In genomic region chr17:178292-179065, GRCh38 we compare ENCODE assay signal across 34 cellular contexts. TPM values are rescaled to one million over a fixed set of nuclear protein-coding genes. Genes with fewer than 3 reads are reported as not detected.
DNase-seq lines count a peak whose midpoint lies in the region; ATAC-seq and TF ChIP-seq lines count a peak whose summit lies in the region.
"Had no signal": no experiment of that assay in that cellular context is flagged by ENCODE, and none has a peak within 500 bp of the region (broad histone marks: within the 10 kb centered on the region; RNA-seq: fewer than 3 reads in every experiment).

No MANE protein-coding gene starts in this region.

- intact Hi-C loops in heart right ventricle (cut with DNase I) = loop anchor here in 1 of 10 donors (5.0 kb wide), 1 partner anchor 209 kb away; no protein-coding TSS in a partner anchor
- intact Hi-C loops in Right ventricle myocardium inferior (cut with DNase I) = no loop called here
- intact Hi-C loops in esophagus squamous epithelium (cut with DNase I) = no loop called here
- intact Hi-C loops in psoas muscle (cut with DNase I) = no loop called here

- no peak for DNase-seq in heart right ventricle
- DNase-seq in Right ventricle myocardium inferior (ENCODE audit: missing footprints) = no peak
- peak; percentile 81 for DNase-seq in NCI-H524 treated with DMSO at 0.1 percent for 48 hours (lab: John Stamatoyannopoulos, UW)
- DNase-seq in esophagus squamous epithelium (lab: John Stamatoyannopoulos, UW) = no peak
- peak; percentile 0 to 41 for DNase-seq in psoas muscle
- DNase-seq in kidney tubule cell (ENCODE audit: low spot score) = no peak
- no peak for DNase-seq in 8988T
- DNase-seq: ACHN; activated CD4-positive, alpha-beta T cell treated with anti-CD3 and anti-CD28 coated beads, Interleukin-2, amount 50 U/mL, for 48 hours; activated CD8-positive, alpha-beta memory T cell treated with anti-CD3 and anti-CD28 coated beads, Interleukin-2, amount 50 U/mL, for 48 hours; aorta; Caco-2; central memory CD4-positive, alpha-beta T cell; H7; IMR-90; kidney glomerular epithelial cell; NCI-H1105; NCI-H2107; NCI-H526; small intestine; SW 1271 had no signal

- 64 to 72% methylated on average over 12 of the region's 12 CpGs for WGBS in heart right ventricle, 2 donors
- WGBS in esophagus squamous epithelium, 2 donors = 75 to 87% methylated on average over 4 to 10 of the region's 12 CpGs
- 79 to 81% (median 79%) methylated on average over 12 of the region's 12 CpGs for whole genome bisulfite sequencing in psoas muscle, 3 donors

- ATAC-seq in heart right ventricle (no peak), Right ventricle myocardium inferior (no peak), psoas muscle (no peak), GM19455 (IDR thresholded peaks at IDR 0.05; ENCODE audit: unreplicated experiment) (no peak)
- ATAC-seq: activated T-helper 17 cell treated with anti-CD3 and anti-CD28 coated beads, Interleukin-2, amount 50 U/mL, for 72 hours; stimulated activated memory B cell treated with anti-CD40 and anti-IgM and Interleukin-4, amounts not matched to agents 10 μg/mL and 1 μg/mL and 100 μg/mL, for 72 hours had no signal

- H3K4me3 ChIP-seq in heart right ventricle = peak overlapping the region in 5 of 10 donors; percentile 56 to 75 (median 68)
- H3K4me3 ChIP-seq in esophagus squamous epithelium = peak overlapping the region in 2 of 4 donors; percentile 62 to 79
- H3K4me3 ChIP-seq in psoas muscle = no peak overlapping the region
- H3K4me3 ChIP-seq: BLaER1 treated with 17β-estradiol and CSF1 and Interleukin-3, amounts not matched to agents 10 nM and 100 nM had no signal

- TF ChIP-seq CTCF in heart right ventricle (IDR thresholded peaks at IDR 0.05) (no peak), esophagus squamous epithelium (IDR thresholded peaks at IDR 0.05) (no peak), psoas muscle (IDR thresholded peaks at IDR 0.05) (no peak)

- H3K4me1 ChIP-seq in heart right ventricle (peaks cover 2 to 47% (median 31%) of the 10 kb centered on the region in 9 donors), esophagus squamous epithelium (peaks cover 25 to 50% (median 30%) of the 10 kb centered on the region in 3 donors), psoas muscle (no peaks in the 10 kb centered on the region)

- H3K36me3 ChIP-seq in heart right ventricle (no peaks in the 10 kb centered on the region), esophagus squamous epithelium (no peaks in the 10 kb centered on the region), psoas muscle (ENCODE audit: insufficient read depth in 1 of 2, low read depth in 1 of 2) (no peaks in the 10 kb centered on the region)
- H3K36me3 ChIP-seq: BLaER1 treated with 17β-estradiol and CSF1 and Interleukin-3, amounts not matched to agents 10 nM and 100 nM; suprapubic skin had no signal

- H3K9me3 ChIP-seq in heart right ventricle = no peaks in the 10 kb centered on the region
- no peaks in the 10 kb centered on the region for H3K9me3 ChIP-seq in esophagus squamous epithelium
- H3K9me3 ChIP-seq in psoas muscle = no peaks in the 10 kb centered on the region
- H3K9me3 ChIP-seq: BLaER1 treated with 17β-estradiol and CSF1 and Interleukin-3, amounts not matched to agents 10 nM and 100 nM; Caco-2; suprapubic skin had no signal

- no peak for TF ChIP-seq POLR2A in esophagus squamous epithelium (IDR thresholded peaks at IDR 0.05)

- H3K27ac ChIP-seq in heart right ventricle (peak overlapping the region in 7 of 10 donors; percentile 4 to 94 (median 84)), esophagus squamous epithelium (peak overlapping the region in 3 of 4 donors; percentile 39 to 83 (median 56)), psoas muscle (no peak overlapping the region)
- H3K27ac ChIP-seq: BLaER1 treated with 17β-estradiol and CSF1 and Interleukin-3, amounts not matched to agents 10 nM and 100 nM; suprapubic skin had no signal

- H3K27me3 ChIP-seq in heart right ventricle = peaks cover 13 to 58% (median 33%) of the 10 kb centered on the region in 7 donors
- peaks cover 0 to 72% (median 0%) of the 10 kb centered on the region in 4 donors for H3K27me3 ChIP-seq in esophagus squamous epithelium
- H3K27me3 ChIP-seq in psoas muscle (ENCODE audit: insufficient read depth in 3 of 3, low read length in 2 of 3) = peaks cover 0 to 54% (median 10%) of the 10 kb centered on the region in 3 donors

RNA-seq across cellular contexts. Expression of gene DOC2B, which starts 3.0 kb away (rescaled TPM):
- total RNA-seq in heart right ventricle (10 to 100 TPM in 1 of 10 donors, 1 to 10 TPM in 9; 2.6 to 13.0 (median 4.6) TPM), Right ventricle myocardium inferior (4.5 TPM), esophagus squamous epithelium (10 to 100 TPM in 3 of 4 donors, 1 to 10 TPM in 1; 8.4 to 44.9 (median 26.2) TPM), psoas muscle (1 to 10 TPM; 3.0 to 6.3 (median 3.7) TPM)
- polyA plus RNA-seq in heart right ventricle (1 to 10 TPM; 2.5 to 4.9 TPM), psoas muscle (1 to 10 TPM; 1.7 to 3.9 (median 2.6) TPM)
- total RNA-seq: Caco-2, fibroblast of lung, IMR-90, RPMI7951 had no signal
- polyA plus RNA-seq: fibroblast of lung, IMR-90 had no signal

RNA-seq across cellular contexts. Expression of gene SCGB1C2, which starts 41.1 kb away (rescaled TPM):
- total RNA-seq in heart right ventricle (not detected), Right ventricle myocardium inferior (not detected), esophagus squamous epithelium (not detected), psoas muscle (not detected)
- polyA plus RNA-seq in heart right ventricle (not detected), psoas muscle (not detected)
- total RNA-seq: activated T-helper 17 cell treated with anti-CD3 and anti-CD28 coated beads, Interleukin-2, amount 50 U/mL, for 72 hours; aorta; Caco-2; Daoy; dermis microvascular lymphatic vessel endothelial cell; fibroblast of lung; H7; IMR-90; myocyte; omental fat pad; renal cortical epithelial cell; RPMI7951; suprapubic skin; urinary bladder had no signal
- polyA plus RNA-seq: aorta, fibroblast of lung, IMR-90, small intestine, urinary bladder had no signal

Comparison
In these comparisons a context has a peak if more than half of its experiments do, and no peak if none do; other contexts are left out.
1. DNase-seq: peak in NCI-H524 treated with DMSO at 0.1 percent for 48 hours (single experiment) and psoas muscle (2 of 2); none in heart right ventricle (0 of 2), Right ventricle myocardium inferior (single experiment), esophagus squamous epithelium (single experiment), kidney tubule cell (single experiment) and 8988T (single experiment).